22 cellular contexts compared by ENCODE assay signal in genomic region chr22:27663031-27663367, GRCh38.
DNase-seq lines count a peak whose midpoint lies in the region; ATAC-seq, FAIRE-seq and TF ChIP-seq lines count a peak whose summit lies in the region.
"Had no signal": no experiment of that assay in that cellular context is flagged by ENCODE, and none has a peak within 500 bp of the region (broad histone marks: within the 10 kb centered on the region; RNA-seq: fewer than 3 reads in every experiment).

No MANE protein-coding gene starts in this region.

- no peak overlapping the region for H3K23ac ChIP-seq in neuronal stem cell (ENCODE audit: low read depth, low read length, poor library complexity)

- H2AK5ac ChIP-seq in neuronal stem cell (ENCODE audit: low read depth, low read length), result peak overlapping the region; percentile 8

- peak overlapping the region; percentile 82 for H2BK120ac ChIP-seq in neuronal stem cell (ENCODE audit: low read depth, low read length)

- H3K4me2 ChIP-seq in A549, result no peak overlapping the region
- H3K4me2 ChIP-seq in PC-9, result peak overlapping the region; percentile 59
- no peak overlapping the region for H3K4me2 ChIP-seq in neuronal stem cell (ENCODE audit: insufficient read depth, low read length, poor library complexity, severe bottlenecking)

- intact Hi-C loops in PC-9 (cut with micrococcal nuclease; ENCODE audit: unreplicated experiment), result loop anchor here (1.0 to 2.0 kb wide), 2 partner anchors 42 to 188 kb away; no protein-coding TSS in a partner anchor
- intact Hi-C loops in CD4-positive, alpha-beta memory T cell (cut with micrococcal nuclease), result no loop called here

- 58% methylated on average over 5 of the region's 5 CpGs for WGBS in A549 (ENCODE audit: missing lambda C conversion rate)
- no CpG with 5 or more reads among the region's 5 CpGs for WGBS in neuronal stem cell (ENCODE audit: extremely low coverage in 2 of 2, insufficient read length in 2 of 2, insufficient replicate concordance in 1 of 2), 2 donors

- DNase-seq in A549 (ENCODE audit: low read depth in 1 of 2, low spot score in 1 of 2) (no peak), PC-9 (peak; percentile 68 to 75), neuronal stem cell (ENCODE audit: low spot score) (no peak), HCEC 1CT (no peak), activated gamma-delta T cell treated with Interleukin-2 at 50 U/mL for 16 hours (no peak), inferior parietal cortex (ENCODE audit: extremely low spot score) (no peak)
- DNase-seq in CD4-positive, alpha-beta memory T cell, result no peak
- DNase-seq: activated CD4-positive, alpha-beta T cell treated with anti-CD3 and anti-CD28 coated beads, Interleukin-2, amount 50 U/mL, for 1 hour; EL; immature natural killer cell; NCI-H1930; stimulated activated CD4-positive, alpha-beta T cell treated with anti-CD3 and anti-CD28 coated beads, Interleukin-4, amount 100 ng/mL, for 4 hours; stimulated activated naive CD4-positive, alpha-beta T cell; WERI-Rb-1 had no signal

- H3K14ac ChIP-seq in neuronal stem cell (ENCODE audit: low read length), result no peak overlapping the region

- H4K20me1 ChIP-seq in PC-9 (ENCODE audit: insufficient read depth), result no peaks in the 10 kb centered on the region

- no peak overlapping the region for H3K4me3 ChIP-seq in A549
- no peak overlapping the region for H3K4me3 ChIP-seq in PC-9
- H3K4me3 ChIP-seq in neuronal stem cell (ENCODE audit: low read length in 2 of 2), result no peak overlapping the region
- H3K4me3 ChIP-seq in CD4-positive, alpha-beta memory T cell (ENCODE audit: low read length in 2 of 2), result no peak overlapping the region
- H3K4me3 ChIP-seq: mucosa of descending colon, testis had no signal

- peaks cover 2% of the 10 kb centered on the region in 2 donors for H3K27me3 Mint-ChIP-seq in CD4-positive, alpha-beta memory T cell

- no peaks in the 10 kb centered on the region for H3K27me3 ChIP-seq in PC-9 (ENCODE audit: insufficient read depth, low read depth)
- no peaks in the 10 kb centered on the region for H3K27me3 ChIP-seq in neuronal stem cell (ENCODE audit: control insufficient read depth in 3 of 3, insufficient read depth in 3 of 3, low read depth in 1 of 3, low read length in 3 of 3)
- no peaks in the 10 kb centered on the region for H3K27me3 ChIP-seq in CD4-positive, alpha-beta memory T cell (ENCODE audit: insufficient read depth, low read length)
- H3K27me3 ChIP-seq: neutrophil, testis had no signal

- H3K79me2 ChIP-seq in PC-9 (ENCODE audit: low read depth), result no peaks in the 10 kb centered on the region

- peak; percentile 50 to 61; a peak in 4 of 6 replicates for ATAC-seq in A549
- peak; percentile 22 for ATAC-seq in esophagus mucosa

- no peak for FAIRE-seq in A549 (lab: Jason Lieb, UNC)
- FAIRE-seq: GM12892 had no signal

- peak overlapping the region; percentile 69 for H2BK12ac ChIP-seq in neuronal stem cell (ENCODE audit: low read length)

- H2BK5ac ChIP-seq in neuronal stem cell (ENCODE audit: low read length), result peak overlapping the region; percentile 54

- peaks cover 14% of the 10 kb centered on the region; the same call in 2 of the 3 replicates for H3K4me1 ChIP-seq in A549
- peaks cover 38% of the 10 kb centered on the region for H3K4me1 ChIP-seq in PC-9 (replicated peaks; ENCODE audit: insufficient read depth)
- H3K4me1 ChIP-seq in neuronal stem cell (ENCODE audit: control insufficient read depth in 2 of 2, insufficient read depth in 1 of 2, low read depth in 1 of 2, low read length in 2 of 2), result peaks cover 10 to 11% of the 10 kb centered on the region in 2 donors
- no peaks in the 10 kb centered on the region for H3K4me1 ChIP-seq in CD4-positive, alpha-beta memory T cell (ENCODE audit: insufficient read depth, low read length)

- POLR2A ChIA-PET in A549 (lab: Yijun Ruan, JAX), result no interaction called here
- POLR2A ChIA-PET in PC-9 (lab: Charles Lee; ENCODE audit: unreplicated experiment), result interaction anchor here (0.6 to 0.7 kb wide), 2 partner anchors 188 to 1361 kb away, joined by 3 to 4 read pairs; no protein-coding TSS in a partner anchor
- POLR2A ChIA-PET in CD4-positive, alpha-beta memory T cell (lab: Charles Lee; ENCODE audit: partially characterized antibody), result no interaction called here

- no peak overlapping the region for H4K8ac ChIP-seq in neuronal stem cell (ENCODE audit: low read depth, low read length)

- H3K4ac ChIP-seq in neuronal stem cell (ENCODE audit: low read length), result no peak overlapping the region

- peak overlapping the region; percentile 86 for H4K91ac ChIP-seq in neuronal stem cell (ENCODE audit: low read depth, low read length, poor library complexity)

- H3K36me3 Mint-ChIP-seq in CD4-positive, alpha-beta memory T cell, result no peaks in the 10 kb centered on the region
- H3K36me3 Mint-ChIP-seq: activated naive CD4-positive, alpha-beta T cell treated with anti-CD3 and anti-CD28 coated beads, Interleukin-2, amount 50 U/mL, for 24 hours; immature natural killer cell had no signal

- CTCF ChIA-PET in A549 (lab: Yijun Ruan, JAX), result no interaction called here
- CTCF ChIA-PET in PC-9 (lab: Charles Lee), result no interaction called here
- CTCF ChIA-PET in CD4-positive, alpha-beta memory T cell (lab: Charles Lee; ENCODE audit: partially characterized antibody), result no interaction called here

- BruUV-seq in PC-9 (replicated peaks; lab: Mats Ljungman, UMichigan), result no TSS peak

- peaks cover 26% of the 10 kb centered on the region; the same call in 1 of the 2 replicates for H3F3A ChIP-seq in PC-9 (ENCODE audit: insufficient read depth, low read depth)

- H3K79me1 ChIP-seq in neuronal stem cell (ENCODE audit: low read depth, low read length), result no peaks in the 10 kb centered on the region

- TF ChIP-seq CTCF in A549 (IDR thresholded peaks at IDR 0.05) (no peak), PC-9 (conservative IDR thresholded peaks at IDR 0.05) (no peak)

- H3K18ac ChIP-seq in neuronal stem cell (ENCODE audit: low read length), result peak overlapping the region; percentile 90

- no peaks in the 10 kb centered on the region for H3K9me2 ChIP-seq in PC-9 (ENCODE audit: insufficient read depth)

- H3K27ac Mint-ChIP-seq in CD4-positive, alpha-beta memory T cell, result no peak overlapping the region
- H3K27ac Mint-ChIP-seq: activated naive CD4-positive, alpha-beta T cell treated with anti-CD3 and anti-CD28 coated beads, Interleukin-2, amount 50 U/mL, for 24 hours; immature natural killer cell had no signal

- no peak overlapping the region for H2AFZ ChIP-seq in PC-9
- H2AFZ ChIP-seq in neuronal stem cell (ENCODE audit: low read length), result no peak overlapping the region

- H3K36me3 ChIP-seq in PC-9 (ENCODE audit: low read depth) (no peaks in the 10 kb centered on the region), neuronal stem cell (replicated peaks in 1 of 2; ENCODE audit: control insufficient read depth in 2 of 2, insufficient read depth in 2 of 2, low read length in 2 of 2) (no peaks in the 10 kb centered on the region)
- H3K36me3 ChIP-seq in CD4-positive, alpha-beta memory T cell (ENCODE audit: insufficient read depth, low read length), result no peaks in the 10 kb centered on the region
- H3K36me3 ChIP-seq: neutrophil, WERI-Rb-1 had no signal

- peak overlapping the region; percentile 18 for H3K9ac ChIP-seq in neuronal stem cell (ENCODE audit: low read depth, low read length, poor library complexity)

- TF ChIP-seq EP300 in A549 (IDR thresholded peaks at IDR 0.05), result no peak

- TF ChIP-seq POLR2A in A549 (IDR thresholded peaks at IDR 0.05; ENCODE audit: low read length), result no peak

- peaks cover 2 to 19% (median 9%) of the 10 kb centered on the region in 8 donors for H3K9me3 Mint-ChIP-seq in CD4-positive, alpha-beta memory T cell
- H3K9me3 Mint-ChIP-seq: activated naive CD4-positive, alpha-beta T cell treated with anti-CD3 and anti-CD28 coated beads, Interleukin-2, amount 50 U/mL, for 24 hours had no signal

- TF ChIP-seq RAD21 in A549 (conservative IDR thresholded peaks at IDR 0.05 in 1 of 2, IDR thresholded peaks at IDR 0.05 in 1 of 2), result no peak

- no peak overlapping the region for H3K4me3 Mint-ChIP-seq in CD4-positive, alpha-beta memory T cell
- H3K4me3 Mint-ChIP-seq: activated naive CD4-positive, alpha-beta T cell treated with anti-CD3 and anti-CD28 coated beads, Interleukin-2, amount 50 U/mL, for 24 hours; CD14-positive monocyte; central memory CD8-positive, alpha-beta T cell; immature natural killer cell had no signal

- H3K27ac ChIP-seq in A549 (peak overlapping the region in 1 of 2 experiments; percentile 70; a peak in 3 of 6 replicates), PC-9 (peak overlapping the region; percentile 89), neuronal stem cell (replicated peaks; ENCODE audit: low read length) (no peak overlapping the region)
- H3K27ac ChIP-seq in CD4-positive, alpha-beta memory T cell (ENCODE audit: low read depth, low read length), result no peak overlapping the region
- H3K27ac ChIP-seq: neutrophil, WERI-Rb-1 had no signal

- peak overlapping the region; percentile 17 for H2BK15ac ChIP-seq in neuronal stem cell (ENCODE audit: low read length)

- no peaks in the 10 kb centered on the region for H3K4me1 Mint-ChIP-seq in CD4-positive, alpha-beta memory T cell
- H3K4me1 Mint-ChIP-seq: activated naive CD4-positive, alpha-beta T cell treated with anti-CD3 and anti-CD28 coated beads, Interleukin-2, amount 50 U/mL, for 24 hours; central memory CD8-positive, alpha-beta T cell; immature natural killer cell had no signal

- H3K9me3 ChIP-seq in A549 (no peaks in the 10 kb centered on the region), PC-9 (ENCODE audit: insufficient read depth, low read depth) (no peaks in the 10 kb centered on the region), neuronal stem cell (replicated peaks in 1 of 2; ENCODE audit: control insufficient read depth in 2 of 2, insufficient read depth in 1 of 2, low read depth in 1 of 2, low read length in 2 of 2) (peaks cover 4 to 5% of the 10 kb centered on the region in 2 donors)
- no peaks in the 10 kb centered on the region for H3K9me3 ChIP-seq in CD4-positive, alpha-beta memory T cell (ENCODE audit: control insufficient read depth in 1 of 2, low read length in 2 of 2)
- H3K9me3 ChIP-seq: mucosa of descending colon, neutrophil, testis had no signal

TF ChIP-seq in A549, 52 proteins besides CTCF, POLR2A, EP300 and RAD21 (continues in another document):
- no peak for TF ChIP-seq HDAC2 (IDR thresholded peaks at IDR 0.05)
- TF ChIP-seq EHF (CRISPR knock-in tag; IDR thresholded peaks at IDR 0.05), result no peak
- TF ChIP-seq MAZ (IDR thresholded peaks at IDR 0.05; ENCODE audit: borderline replicate concordance, low read depth, low read length), result no peak
- no peak for TF ChIP-seq GATA3 (IDR thresholded peaks at IDR 0.05; ENCODE audit: borderline replicate concordance)
- no peak for TF ChIP-seq BHLHE40 (IDR thresholded peaks at IDR 0.05; ENCODE audit: low read depth, low read length)
- no peak for TF ChIP-seq ZFP36 (IDR thresholded peaks at IDR 0.05; ENCODE audit: borderline replicate concordance, partially characterized antibody)
- no peak for TF ChIP-seq ESRRA (IDR thresholded peaks at IDR 0.05; ENCODE audit: borderline replicate concordance, low read length)

Comparison
In these comparisons a context has a peak if more than half of its experiments do, and no peak if none do; other contexts are left out.
1. DNase-seq: peak in PC-9 (2 of 2); none in A549 (0 of 2), neuronal stem cell (single experiment), HCEC 1CT (single experiment), activated gamma-delta T cell treated with Interleukin-2 at 50 U/mL for 16 hours (single experiment), CD4-positive, alpha-beta memory T cell (0 of 5) and inferior parietal cortex (single experiment).